14 cellular contexts compared by ENCODE assay signal in genomic region chr14:28767851-28768548, GRCh38. TPM values are rescaled to one million over a fixed set of nuclear protein-coding genes. Genes with fewer than 3 reads are reported as not detected.
DNase-seq lines count a peak whose midpoint lies in the region; ATAC-seq and TF ChIP-seq lines count a peak whose summit lies in the region.
"Had no signal": no experiment of that assay in that cellular context is flagged by ENCODE, and none has a peak within 500 bp of the region (broad histone marks: within the 10 kb centered on the region; RNA-seq: fewer than 3 reads in every experiment).

No MANE protein-coding gene starts in this region.

- H3K27ac Mint-ChIP-seq in chondrocyte (ENCODE audit: unreplicated experiment) = no peak overlapping the region
- peak overlapping the region in 1 of 9 donors; percentile 84 for H3K27ac Mint-ChIP-seq in naive thymus-derived CD4-positive, alpha-beta T cell
- H3K27ac Mint-ChIP-seq: IgD-negative memory B cell had no signal

- H3K4me3 ChIP-seq in naive thymus-derived CD4-positive, alpha-beta T cell (ENCODE audit: low read length) = no peak overlapping the region

- H3K9me3 Mint-ChIP-seq in chondrocyte (ENCODE audit: low read depth) = peaks cover 2% of the 10 kb centered on the region
- peaks cover 0 to 47% (median 10%) of the 10 kb centered on the region in 11 donors for H3K9me3 Mint-ChIP-seq in naive thymus-derived CD4-positive, alpha-beta T cell

- no peak for TF ChIP-seq CTCF in chondrocyte (IDR thresholded peaks at IDR 0.05)

- peak overlapping the region; percentile 33 for H3K4me3 Mint-ChIP-seq in chondrocyte (ENCODE audit: unreplicated experiment)
- H3K4me3 Mint-ChIP-seq in naive thymus-derived CD4-positive, alpha-beta T cell = peak overlapping the region in 9 of 10 donors; percentile 17 to 81 (median 55)

- POLR2A ChIA-PET in naive thymus-derived CD4-positive, alpha-beta T cell (lab: Charles Lee) = no interaction called here

- no peaks in the 10 kb centered on the region for H3K9me3 ChIP-seq in naive thymus-derived CD4-positive, alpha-beta T cell (ENCODE audit: control insufficient read depth in 2 of 3, low read length in 3 of 3)

- no peaks in the 10 kb centered on the region for H3K4me1 ChIP-seq in naive thymus-derived CD4-positive, alpha-beta T cell (ENCODE audit: control insufficient read depth in 2 of 2, insufficient read depth in 2 of 2, low read length in 2 of 2)

- no peak overlapping the region for H3K27ac ChIP-seq in naive thymus-derived CD4-positive, alpha-beta T cell (ENCODE audit: low read depth, low read length)
- H3K27ac ChIP-seq: stomach had no signal

- CTCF ChIA-PET in naive thymus-derived CD4-positive, alpha-beta T cell (lab: Charles Lee) = no interaction called here

- H3K36me3 Mint-ChIP-seq in chondrocyte (ENCODE audit: low read depth) = peaks cover 6% of the 10 kb centered on the region
- peaks cover 0 to 11% (median 10%) of the 10 kb centered on the region in 5 donors for H3K36me3 Mint-ChIP-seq in naive thymus-derived CD4-positive, alpha-beta T cell
- H3K36me3 Mint-ChIP-seq: IgD-negative memory B cell had no signal

- H3K27me3 ChIP-seq in naive thymus-derived CD4-positive, alpha-beta T cell (ENCODE audit: control insufficient read depth in 2 of 2, insufficient read depth in 2 of 2, low read length in 2 of 2) = peaks cover 0 to 3% of the 10 kb centered on the region in 2 donors

- no peak for ATAC-seq in naive thymus-derived CD4-positive, alpha-beta T cell
- no peak for ATAC-seq in GM21515 (IDR thresholded peaks at IDR 0.05; ENCODE audit: unreplicated experiment)
- ATAC-seq: HCT116 had no signal

- H3K36me3 ChIP-seq in naive thymus-derived CD4-positive, alpha-beta T cell (ENCODE audit: control insufficient read depth in 2 of 3, insufficient read depth in 3 of 3, low read length in 3 of 3) = no peaks in the 10 kb centered on the region
- H3K36me3 ChIP-seq: stomach had no signal

- peaks cover 9% of the 10 kb centered on the region for H3K4me1 Mint-ChIP-seq in chondrocyte (ENCODE audit: low read depth)
- H3K4me1 Mint-ChIP-seq in naive thymus-derived CD4-positive, alpha-beta T cell = peaks cover 0 to 26% (median 14%) of the 10 kb centered on the region in 7 donors

- DNase-seq in Daoy (ENCODE audit: low read depth) (peak; percentile 92), M059J (ENCODE audit: low read depth) (peak; percentile 73), chondrocyte (ENCODE audit: low spot score) (no peak), GF-D8 (lab: John Stamatoyannopoulos, UW) (no peak), NCI-H2196 (lab: John Stamatoyannopoulos, UW; ENCODE audit: unreplicated experiment) (no peak)
- no peak for DNase-seq in naive thymus-derived CD4-positive, alpha-beta T cell
- DNase-seq in activated CD4-positive, alpha-beta T cell treated with anti-CD3 and anti-CD28 coated beads, Interleukin-2, amount 50 U/mL, for 48 hours = no peak
- DNase-seq: activated gamma-delta T cell treated with Interleukin-2 at 50 U/mL for 16 hours, Right ventricle myocardium superior, stomach had no signal

- peaks cover 67% of the 10 kb centered on the region for H3K27me3 Mint-ChIP-seq in chondrocyte (ENCODE audit: low read depth)
- peaks cover 57 to 76% (median 67%) of the 10 kb centered on the region in 5 donors for H3K27me3 Mint-ChIP-seq in naive thymus-derived CD4-positive, alpha-beta T cell

- intact Hi-C loops in naive thymus-derived CD4-positive, alpha-beta T cell (cut with micrococcal nuclease) = no loop called here

RNA-seq across cellular contexts. Expression of gene FOXG1, which starts 1.4 kb away (rescaled TPM):
- 1.8 and 4.5 TPM in 2 replicates for total RNA-seq in Daoy (2014; rRNA removed; shearing (Covaris generic))
- total RNA-seq in M059J (2014; rRNA removed; shearing (Covaris generic)) = 10.6 and 16.7 TPM in 2 replicates
- total RNA-seq in chondrocyte = not detected in 3 replicates
- total RNA-seq in naive thymus-derived CD4-positive, alpha-beta T cell = not detected
- polyA plus RNA-seq in naive thymus-derived CD4-positive, alpha-beta T cell = not detected
- total RNA-seq: glomerular endothelial cell, Right ventricle myocardium superior had no signal
- polyA plus RNA-seq: IgD-negative memory B cell had no signal

Comparison
In these comparisons a context has a peak if more than half of its experiments do, and no peak if none do; other contexts are left out.
1. DNase-seq: peak in Daoy (single experiment) and M059J (single experiment); none in chondrocyte (single experiment), naive thymus-derived CD4-positive, alpha-beta T cell (0 of 9), GF-D8 (single experiment), NCI-H2196 (single experiment) and activated CD4-positive, alpha-beta T cell treated with anti-CD3 and anti-CD28 coated beads, Interleukin-2, amount 50 U/mL, for 48 hours (0 of 2).